ENCODE assay signal across 24 cellular contexts in the genomic region with DNA sequence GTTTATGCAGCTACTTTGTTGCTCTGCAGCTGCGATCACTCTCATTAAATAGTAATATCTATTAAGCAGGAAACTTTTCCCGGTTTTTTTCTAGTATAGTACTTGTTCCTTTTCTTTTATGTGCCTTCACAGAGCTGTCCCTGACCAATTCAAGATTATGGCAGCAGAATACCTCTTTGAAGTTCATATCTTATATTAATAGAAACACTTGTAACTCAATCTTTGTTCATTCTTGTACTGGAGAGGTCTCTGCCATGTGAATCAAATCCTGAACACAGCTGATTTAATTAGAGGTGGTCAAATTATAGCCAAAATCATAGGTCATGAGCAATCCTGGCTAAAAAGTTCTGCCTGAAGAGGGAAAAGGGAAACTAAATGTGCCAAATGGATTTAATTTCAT.
A peak's percentile ranks its signal among the peaks of the same experiment; 100 is the strongest.
DNase-seq lines count a peak whose midpoint lies in the region; ATAC-seq, FAIRE-seq and TF ChIP-seq lines count a peak whose summit lies in the region.
"Had no signal": no experiment of that assay in that cellular context is flagged by ENCODE, and none has a peak within 500 bp of the region (broad histone marks: within the 10 kb centered on the region; RNA-seq: fewer than 3 reads in every experiment).

No MANE protein-coding gene starts in this region.

- BruUV-seq in PC-3 (replicated peaks; lab: Mats Ljungman, UMichigan) = no TSS peak

- no peaks in the 10 kb centered on the region for H3K4me1 ChIP-seq in PC-3 (ENCODE audit: insufficient read depth, low read length)
- no peaks in the 10 kb centered on the region for H3K4me1 ChIP-seq in neural progenitor cell
- H3K4me1 ChIP-seq in kidney (ENCODE audit: control insufficient read depth in 1 of 2, insufficient read depth in 1 of 2, low read depth in 1 of 2, low read length in 2 of 2) = no peaks in the 10 kb centered on the region
- H3K4me1 ChIP-seq: A549; BLaER1 treated with 17β-estradiol and CSF1 and Interleukin-3, amounts not matched to agents 10 nM and 100 nM; Caco-2 had no signal

- TF ChIP-seq CTCF in PC-3 (conservative IDR thresholded peaks at IDR 0.05; ENCODE audit: low read depth, low read length) (no peak), neural progenitor cell (IDR thresholded peaks at IDR 0.05) (no peak), kidney (IDR thresholded peaks at IDR 0.05; ENCODE audit: borderline replicate concordance, extremely low read depth, insufficient read depth) (no peak)

- POLR2A ChIA-PET in PC-3 (lab: Charles Lee; ENCODE audit: unreplicated experiment) = no interaction called here

- intact Hi-C loops in PC-3 (cut with micrococcal nuclease) = no loop called here
- intact Hi-C loops in kidney (cut with DNase I) = no loop called here

- peak overlapping the region; percentile 43; the same call in 1 of the 2 replicates for H2AFZ ChIP-seq in PC-3 (ENCODE audit: low read length)
- H2AFZ ChIP-seq in neural progenitor cell (replicated peaks) = peak overlapping the region; percentile 47

- DNase-seq in NCI-H1105 treated with DMSO at 0.1 percent for 48 hours (lab: John Stamatoyannopoulos, UW) (peak; percentile 27), NCI-H1105 (lab: John Stamatoyannopoulos, UW) (no peak), PC-3 (no peak), myocyte (ENCODE audit: low read depth) (peak; percentile 8), neural progenitor cell (ENCODE audit: low spot score) (no peak), kidney (no peak), NCI-H146 treated with DMSO at 0.1 percent for 48 hours (lab: John Stamatoyannopoulos, UW; ENCODE audit: unreplicated experiment) (no peak)
- no peak for DNase-seq in stimulated activated CD4-positive, alpha-beta T cell treated with anti-CD3 and anti-CD28 coated beads, Interleukin-4, amount 100 ng/mL, for 1 hour
- DNase-seq: AML-193; Caco-2; Calu3; CD4-positive, alpha-beta T cell; CD8-positive, alpha-beta T cell; DMS79 treated with DMSO at 0.1 percent for 48 hours; GF-D8 had no signal

- H3K27ac Mint-ChIP-seq in neural progenitor cell = no peak overlapping the region
- H3K27ac Mint-ChIP-seq: B cell; CD4-positive, alpha-beta T cell; CD8-positive, alpha-beta T cell had no signal

- H3K79me2 ChIP-seq in PC-3 (ENCODE audit: low read length) (no peaks in the 10 kb centered on the region), neural progenitor cell (ENCODE audit: low read depth) (no peaks in the 10 kb centered on the region)

- H3K9me2 ChIP-seq in PC-3 (replicated peaks; ENCODE audit: low read length) = no peaks in the 10 kb centered on the region

- H3K36me3 ChIP-seq in PC-3 (ENCODE audit: low read depth, low read length) (no peaks in the 10 kb centered on the region), neural progenitor cell (no peaks in the 10 kb centered on the region), kidney (ENCODE audit: control insufficient read depth in 1 of 2, insufficient read depth in 2 of 2, low read length in 2 of 2) (no peaks in the 10 kb centered on the region)
- H3K36me3 ChIP-seq: BLaER1 treated with 17β-estradiol and CSF1 and Interleukin-3, amounts not matched to agents 10 nM and 100 nM had no signal

- H3K36me3 Mint-ChIP-seq in neural progenitor cell = no peaks in the 10 kb centered on the region
- H3K36me3 Mint-ChIP-seq: CD8-positive, alpha-beta T cell had no signal

- H3K27ac ChIP-seq in PC-3 (ENCODE audit: low read length) = no peak overlapping the region
- H3K27ac ChIP-seq in neural progenitor cell = no peak overlapping the region
- H3K27ac ChIP-seq in kidney (ENCODE audit: low read depth in 2 of 2, low read length in 2 of 2) = no peak overlapping the region
- H3K27ac ChIP-seq: 22Rv1; A549; BLaER1 treated with 17β-estradiol and CSF1 and Interleukin-3, amounts not matched to agents 10 nM and 100 nM; C4-2B had no signal

- H3K9me3 ChIP-seq in PC-3 (ENCODE audit: low read length) (no peaks in the 10 kb centered on the region), neural progenitor cell (ENCODE audit: low read depth) (no peaks in the 10 kb centered on the region), kidney (ENCODE audit: control insufficient read depth in 1 of 2, low read length in 2 of 2) (no peaks in the 10 kb centered on the region)
- H3K9me3 ChIP-seq: A549; BLaER1 treated with 17β-estradiol and CSF1 and Interleukin-3, amounts not matched to agents 10 nM and 100 nM; Caco-2 had no signal

- H4K20me1 ChIP-seq in PC-3 (ENCODE audit: low read length) (no peaks in the 10 kb centered on the region), neural progenitor cell (ENCODE audit: low read depth) (no peaks in the 10 kb centered on the region)
- H4K20me1 ChIP-seq: BLaER1 treated with 17β-estradiol and CSF1 and Interleukin-3, amounts not matched to agents 10 nM and 100 nM had no signal

- H3K4me2 ChIP-seq in PC-3 (ENCODE audit: low read length) (no peak overlapping the region), neural progenitor cell (no peak overlapping the region)
- H3K4me2 ChIP-seq: A549; BLaER1 treated with 17β-estradiol and CSF1 and Interleukin-3, amounts not matched to agents 10 nM and 100 nM had no signal

- CTCF ChIA-PET in PC-3 (lab: Charles Lee) = interaction anchor here (0.5 kb wide), 1 partner anchor 249 kb away, joined by 4 read pairs; no protein-coding TSS in a partner anchor

- H3K4me1 Mint-ChIP-seq in neural progenitor cell = no peaks in the 10 kb centered on the region
- H3K4me1 Mint-ChIP-seq: B cell had no signal

- H3K27me3 ChIP-seq in PC-3 (ENCODE audit: low read length) (no peaks in the 10 kb centered on the region), neural progenitor cell (no peaks in the 10 kb centered on the region)
- H3K27me3 ChIP-seq: BLaER1 treated with 17β-estradiol and CSF1 and Interleukin-3, amounts not matched to agents 10 nM and 100 nM had no signal

- H3K4me3 Mint-ChIP-seq in neural progenitor cell = no peak overlapping the region
- H3K4me3 Mint-ChIP-seq: B cell; CD4-positive, alpha-beta T cell; CD8-positive, alpha-beta T cell had no signal

- H3K9ac ChIP-seq in PC-3 (ENCODE audit: low read length) (no peak overlapping the region), neural progenitor cell (no peak overlapping the region), kidney (ENCODE audit: low read length in 2 of 2) (no peak overlapping the region)
- H3K9ac ChIP-seq: BLaER1 treated with 17β-estradiol and CSF1 and Interleukin-3, amounts not matched to agents 10 nM and 100 nM had no signal

- H3K9me3 Mint-ChIP-seq in neural progenitor cell = no peaks in the 10 kb centered on the region
- H3K9me3 Mint-ChIP-seq: CD4-positive, alpha-beta T cell; CD8-positive, alpha-beta T cell had no signal

- peaks cover 2% of the 10 kb centered on the region for H3K27me3 Mint-ChIP-seq in neural progenitor cell (ENCODE audit: insufficient read depth, low read depth)

- no peak for ATAC-seq in PC-3
- ATAC-seq: A549; CD8-positive, alpha-beta T cell had no signal

- no peak for FAIRE-seq in kidney (lab: Jason Lieb, UNC)
- FAIRE-seq: A549, D721Med, G401.6, GM12891, GM19239 had no signal

- H3K4me3 ChIP-seq in PC-3 (ENCODE audit: low read length) (no peak overlapping the region), neural progenitor cell (no peak overlapping the region), kidney (ENCODE audit: low read length in 2 of 2) (no peak overlapping the region)
- H3K4me3 ChIP-seq: A549; BLaER1 treated with 17β-estradiol and CSF1 and Interleukin-3, amounts not matched to agents 10 nM and 100 nM had no signal

- H3F3A ChIP-seq in PC-3 (ENCODE audit: low read length, unreplicated experiment) (no peaks in the 10 kb centered on the region), neural progenitor cell (ENCODE audit: low read depth) (no peaks in the 10 kb centered on the region)

Comparison
In these comparisons a context has a peak if more than half of its experiments do, and no peak if none do; other contexts are left out.
1. DNase-seq: peak in NCI-H1105 treated with DMSO at 0.1 percent for 48 hours (single experiment) and myocyte (single experiment); none in NCI-H1105 (single experiment), PC-3 (single experiment), neural progenitor cell (single experiment), kidney (single experiment), stimulated activated CD4-positive, alpha-beta T cell treated with anti-CD3 and anti-CD28 coated beads, Interleukin-4, amount 100 ng/mL, for 1 hour (single experiment) and NCI-H146 treated with DMSO at 0.1 percent for 48 hours (single experiment).